17 cellular contexts compared by ENCODE assay signal in the genomic region with DNA sequence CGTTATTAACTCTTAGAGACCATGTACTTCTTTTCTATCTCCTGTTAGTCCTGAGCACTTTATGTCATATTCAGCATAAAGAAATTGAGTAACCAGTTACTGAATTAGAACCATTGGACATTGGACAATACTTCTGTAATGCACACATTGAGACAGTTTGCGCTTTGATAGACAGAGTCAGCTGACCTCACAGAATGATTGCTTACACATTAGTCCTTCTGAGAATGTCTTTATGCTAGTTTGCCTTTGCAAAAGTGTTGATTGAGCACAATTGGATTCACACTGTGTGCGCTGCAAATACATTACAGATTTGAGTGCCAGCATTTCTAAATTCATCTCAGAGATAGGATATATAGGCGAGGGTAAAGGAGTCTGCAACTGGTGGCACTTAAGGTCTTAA. TPM values are rescaled to one million over a fixed set of nuclear protein-coding genes. Genes with fewer than 3 reads are reported as not detected.
A peak's percentile ranks its signal among the peaks of the same experiment; 100 is the strongest.
DNase-seq lines count a peak whose midpoint lies in the region; TF ChIP-seq lines count a peak whose summit lies in the region.
"Had no signal": no experiment of that assay in that cellular context is flagged by ENCODE, and none has a peak within 500 bp of the region (broad histone marks: within the 10 kb centered on the region; RNA-seq: fewer than 3 reads in every experiment).

No MANE protein-coding gene starts in this region.

- peaks cover 6% of the 10 kb centered on the region for H3K4me1 Mint-ChIP-seq in endothelial cell (ENCODE audit: unreplicated experiment)

- CTCF ChIA-PET in OCI-LY7 (lab: Charles Lee; ENCODE audit: unreplicated experiment): no interaction called here

- H2AFZ ChIP-seq in OCI-LY7 (ENCODE audit: low read length): no peak overlapping the region

- H3K36me3 Mint-ChIP-seq in endothelial cell (ENCODE audit: low read depth, unreplicated experiment): no peaks in the 10 kb centered on the region

- peaks cover 7% of the 10 kb centered on the region; the same call in 1 of the 2 replicates for H3K9me3 ChIP-seq in OCI-LY7 (ENCODE audit: low read length)
- no peaks in the 10 kb centered on the region for H3K9me3 ChIP-seq in colonic mucosa
- H3K9me3 ChIP-seq: Caco-2 had no signal

- H3K27ac Mint-ChIP-seq in endothelial cell (ENCODE audit: unreplicated experiment): no peak overlapping the region
- H3K27ac Mint-ChIP-seq: B cell; CD4-positive, CD25-positive, alpha-beta regulatory T cell; H9 had no signal

- H3K4me3 ChIP-seq in OCI-LY7 (ENCODE audit: low read depth, low read length, poor library complexity, severe bottlenecking) (no peak overlapping the region), colonic mucosa (no peak overlapping the region)
- H3K4me3 ChIP-seq: SK-N-MC had no signal

- intact Hi-C loops in OCI-LY7 (cut with micrococcal nuclease; ENCODE audit: unreplicated experiment): loop anchor here (5.0 to 10.0 kb wide), 2 partner anchors 357 to 466 kb away; partner anchors contain the start of gene ZBBX
- intact Hi-C loops in colonic mucosa (cut with DNase I): loop anchor here (10.0 kb wide), 1 partner anchor 306 kb away; no protein-coding TSS in a partner anchor

- peaks cover 28% of the 10 kb centered on the region for H3K36me3 ChIP-seq in OCI-LY7 (ENCODE audit: insufficient read depth, low read length)
- no peaks in the 10 kb centered on the region for H3K36me3 ChIP-seq in colonic mucosa

- no peak overlapping the region for H3K9ac ChIP-seq in colonic mucosa (ENCODE audit: low read depth in 2 of 2, low read length in 2 of 2)

- H3K4me1 ChIP-seq in OCI-LY7 (ENCODE audit: insufficient read depth, low read length, poor library complexity, severe bottlenecking): peaks cover 39% of the 10 kb centered on the region
- H3K4me1 ChIP-seq in colonic mucosa: peaks cover 4% of the 10 kb centered on the region
- H3K4me1 ChIP-seq: Caco-2 had no signal

- H3K79me2 ChIP-seq in OCI-LY7 (ENCODE audit: insufficient read depth, low read depth, low read length): peaks cover 87% of the 10 kb centered on the region

- peak overlapping the region; percentile 41 for H3K4me2 ChIP-seq in OCI-LY7 (ENCODE audit: low read length)

- H3K9me2 ChIP-seq in OCI-LY7 (ENCODE audit: insufficient read depth, low read length): no peaks in the 10 kb centered on the region

- no peaks in the 10 kb centered on the region for H3K27me3 ChIP-seq in layer of hippocampus (ENCODE audit: control insufficient read depth, insufficient read depth, low read length)
- H3K27me3 ChIP-seq in colonic mucosa: no peaks in the 10 kb centered on the region

- DNase-seq in OCI-LY7 (ENCODE audit: low spot score) (no peak), superior temporal gyrus (ENCODE audit: extremely low spot score) (peak; percentile 88), NCI-H82 (lab: John Stamatoyannopoulos, UW) (no peak), endothelial cell (ENCODE audit: low spot score) (no peak), colonic mucosa (no peak)
- DNase-seq: Caco-2; CD4-positive, CD25-positive, alpha-beta regulatory T cell; DMS153; H9; MV-4-11; NCI-H2029; NCI-H774 had no signal

- H3K27ac ChIP-seq in OCI-LY7 (ENCODE audit: low read depth, low read length, poor library complexity, severe bottlenecking) (no peak overlapping the region), angular gyrus (ENCODE audit: low read depth, low read length) (peak overlapping the region; percentile 45), layer of hippocampus (ENCODE audit: low read depth, low read length) (peak overlapping the region; percentile 50), colonic mucosa (no peak overlapping the region)
- H3K27ac ChIP-seq: HL-60, SK-N-MC had no signal

- POLR2A ChIA-PET in OCI-LY7 (lab: Charles Lee): interaction anchor here (0.7 to 3.8 kb wide), 3 partner anchors 11 to 335 kb away, joined by 3 to 38 read pairs (median 6); no protein-coding TSS in a partner anchor

- no TSS peak for BruUV-seq in OCI-LY7 (replicated peaks; lab: Mats Ljungman, UMichigan)

- no peak for TF ChIP-seq CTCF in OCI-LY7 (conservative IDR thresholded peaks at IDR 0.05; ENCODE audit: low read length)
- no peak for TF ChIP-seq CTCF in endothelial cell (IDR thresholded peaks at IDR 0.05; ENCODE audit: unreplicated experiment)
- no peak for TF ChIP-seq CTCF in colonic mucosa (IDR thresholded peaks at IDR 0.05)

- H3K27me3 Mint-ChIP-seq in endothelial cell (ENCODE audit: unreplicated experiment): no peaks in the 10 kb centered on the region
- H3K27me3 Mint-ChIP-seq: B cell; CD4-positive, CD25-positive, alpha-beta regulatory T cell had no signal

- no peak overlapping the region for H3K4me3 Mint-ChIP-seq in endothelial cell (ENCODE audit: unreplicated experiment)
- H3K4me3 Mint-ChIP-seq: B cell, H9 had no signal

- peaks cover 6% of the 10 kb centered on the region; the same call in 1 of the 2 replicates for H4K20me1 ChIP-seq in OCI-LY7 (ENCODE audit: insufficient read depth, low read length)

- no peaks in the 10 kb centered on the region for H3K9me3 Mint-ChIP-seq in endothelial cell (ENCODE audit: unreplicated experiment)
- H3K9me3 Mint-ChIP-seq: CD4-positive, CD25-positive, alpha-beta regulatory T cell; H9 had no signal

RNA-seq across cellular contexts. Expression of gene SERPINI1, which starts 3.7 kb away (rescaled TPM):
- total RNA-seq in OCI-LY7 (2014; rRNA removed; shearing (Covaris generic)): 9.0 and 16.0 TPM in 2 replicates
- total RNA-seq in OCI-LY7 (2022) (12.9 TPM in 2 replicates), endothelial cell (ENCODE audit: unreplicated experiment) (15.5 TPM), colonic mucosa (1 to 10 TPM; 1.1 to 1.3 TPM)

RNA-seq across cellular contexts. Expression of gene PDCD10, which starts 4.5 kb away (rescaled TPM):
- 76.3 and 106 TPM in 2 replicates for total RNA-seq in OCI-LY7 (2014; rRNA removed; shearing (Covaris generic))
- 77.9 and 84.4 TPM in 2 replicates for total RNA-seq in OCI-LY7 (2022)
- total RNA-seq in endothelial cell (ENCODE audit: unreplicated experiment): 74.6 TPM
- 10 to 100 TPM; 67.3 to 87.0 TPM for total RNA-seq in colonic mucosa

Comparison
In these comparisons a context has a peak if more than half of its experiments do, and no peak if none do; other contexts are left out.
1. H3K27ac ChIP-seq: peak in angular gyrus (single experiment) and layer of hippocampus (single experiment); none in OCI-LY7 (single experiment) and colonic mucosa (single experiment).